1 cellular context compared by ENCODE assay signal in the genomic region with DNA sequence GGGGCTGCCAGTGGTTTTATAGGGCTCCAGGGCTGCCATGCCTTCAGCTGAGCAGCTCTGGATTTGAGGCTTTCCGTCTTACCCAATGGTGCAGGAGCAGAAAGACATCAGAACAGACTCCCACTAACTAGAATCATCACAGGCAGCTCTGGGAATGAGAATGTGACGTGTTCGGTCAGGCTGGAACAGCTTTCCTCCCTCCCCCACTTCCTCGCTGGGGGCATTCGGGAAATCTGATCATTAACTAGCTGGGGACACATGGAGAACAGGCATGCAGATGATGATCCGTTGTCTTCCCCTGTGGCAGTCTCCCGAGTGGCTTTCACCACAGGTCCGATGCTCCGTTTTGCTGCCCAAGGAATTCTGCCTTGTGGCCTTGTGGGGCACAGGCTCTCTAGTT.
TF ChIP-seq lines count a peak whose summit lies in the region.

No MANE protein-coding gene starts in this region.

TF ChIP-seq in H1, 55 proteins besides CTCF, POLR2A, EP300 and RAD21:
- TF ChIP-seq CBX8 (IDR thresholded peaks at IDR 0.05; ENCODE audit: borderline replicate concordance, low read depth, low read length) (no peak), CTBP2 (IDR thresholded peaks at IDR 0.05; ENCODE audit: borderline replicate concordance, insufficient read depth, insufficient read length, low read length) (no peak), HDAC6 (IDR thresholded peaks at IDR 0.05; ENCODE audit: low read depth, low read length) (no peak), YY1 (IDR thresholded peaks at IDR 0.05; ENCODE audit: low read depth, low read length) (no peak), POLR2AphosphoS5 (IDR thresholded peaks at IDR 0.05; ENCODE audit: low read depth, low read length) (0 out of 2 replicates have a peak, but pooled peaks have one; percentile 2), POU5F1 (IDR thresholded peaks at IDR 0.05; ENCODE audit: low read depth, low read length) (no peak)
